In genomic region chr11:116033931-116034553, GRCh38 we compare ENCODE assay signal across 19 cellular contexts.
A peak's percentile ranks its signal among the peaks of the same experiment; 100 is the strongest.
DNase-seq lines count a peak whose midpoint lies in the region; FAIRE-seq and TF ChIP-seq lines count a peak whose summit lies in the region.
"Had no signal": no experiment of that assay in that cellular context is flagged by ENCODE, and none has a peak within 500 bp of the region (broad histone marks: within the 10 kb centered on the region; RNA-seq: fewer than 3 reads in every experiment).

No MANE protein-coding gene starts in this region.

- no peak overlapping the region for H3K4me3 ChIP-seq in HEK293 (ENCODE audit: low read depth, low read length)
- H3K4me3 ChIP-seq in WERI-Rb-1 (ENCODE audit: low read depth, low read length): no peak overlapping the region
- H3K4me3 ChIP-seq: dorsolateral prefrontal cortex, GM23248, heart left ventricle, right atrium auricular region, stomach had no signal

- POLR2A ChIA-PET in HEK293 (lab: Yijun Ruan, JAX): no interaction called here

- H3K27me3 ChIP-seq in WERI-Rb-1 (ENCODE audit: insufficient read depth, low read depth, severe bottlenecking): no peaks in the 10 kb centered on the region
- H3K27me3 ChIP-seq: neutrophil, right atrium auricular region had no signal

- H3K27ac ChIP-seq in HEK293 (ENCODE audit: extremely low read depth, low read depth, low read length) (no peak overlapping the region), WERI-Rb-1 (peak overlapping the region; percentile 77)
- H3K27ac ChIP-seq: dorsolateral prefrontal cortex, GM23248, heart left ventricle, neutrophil, right atrium auricular region, stomach had no signal

- H3K36me3 ChIP-seq in HEK293 (ENCODE audit: control insufficient read depth in 2 of 2, insufficient read depth in 1 of 2, low read length in 2 of 2) (no peaks in the 10 kb centered on the region), WERI-Rb-1 (no peaks in the 10 kb centered on the region)
- H3K36me3 ChIP-seq: heart left ventricle, neutrophil, right atrium auricular region, stomach had no signal

- DNase-seq in D721Med (ENCODE audit: insufficient read length, low spot score) (no peak), NCI-H2171 treated with DMSO at 0.1 percent for 48 hours (lab: John Stamatoyannopoulos, UW) (peak; percentile 56), WERI-Rb-1 (peak; percentile 47), activated T-cell treated with anti-CD3 and anti-CD28 coated beads for 4 hours (no peak), globus pallidus (ENCODE audit: low spot score) (no peak), OCI-M1 (lab: John Stamatoyannopoulos, UW) (no peak)
- no peak for DNase-seq in activated CD4-positive, alpha-beta T cell treated with anti-CD3 and anti-CD28 coated beads, Interleukin-2, amount 50 U/mL, for 4 hours
- DNase-seq: activated CD4-positive, alpha-beta T cell treated with anti-CD3 and anti-CD28 coated beads, Interleukin-2, amount 50 U/mL, for 1 hour; activated T-cell treated with anti-CD3 and anti-CD28 coated beads, Interleukin-2, amount 50 U/mL, for 72 hours; dorsolateral prefrontal cortex; GM23248; heart left ventricle; NCI-H2081; stomach had no signal

- TF ChIP-seq CTCF in D721Med (IDR thresholded peaks at IDR 0.05; ENCODE audit: insufficient read depth, missing control alignments) (no peak), HEK293 (tag by site-specific recombination; IDR thresholded peaks at IDR 0.05) (no peak), WERI-Rb-1 (IDR thresholded peaks at IDR 0.05; ENCODE audit: low read depth, low read length) (no peak)

- no peaks in the 10 kb centered on the region for H3K9me3 ChIP-seq in HEK293 (ENCODE audit: control insufficient read depth, insufficient read depth, low read depth, low read length)
- H3K9me3 ChIP-seq in WERI-Rb-1 (ENCODE audit: severe bottlenecking): no peaks in the 10 kb centered on the region
- H3K9me3 ChIP-seq: heart left ventricle, neutrophil, right atrium auricular region, stomach had no signal

- CTCF ChIA-PET in HEK293 (lab: Yijun Ruan, JAX): interaction anchor here (0.6 to 0.7 kb wide), 3 partner anchors 38 to 1275 kb away, joined by 3 read pairs; no protein-coding TSS in a partner anchor

- H3K4me1 ChIP-seq in HEK293 (ENCODE audit: control insufficient read depth, insufficient read depth, low read length): peaks cover 6% of the 10 kb centered on the region; the same call in 1 of the 2 replicates
- H3K4me1 ChIP-seq: right atrium auricular region, stomach had no signal

- FAIRE-seq in D721Med (lab: Jason Lieb, UNC): peak; percentile 6
- FAIRE-seq: bronchial epithelial cell, urothelium cell line had no signal

TF ChIP-seq in HEK293, 187 proteins besides CTCF, POLR2A, EP300 and RAD21:
- TF ChIP-seq EGR2 (tag by site-specific recombination; IDR thresholded peaks at IDR 0.05; ENCODE audit: low read depth) (peak; percentile 63), ZFHX2 (tag by site-specific recombination; conservative IDR thresholded peaks at IDR 0.05) (peak; percentile 60), ZNF24 (tag by site-specific recombination; IDR thresholded peaks at IDR 0.05) (no peak)
TF ChIP-seq in HEK293: peak in this region for 2.

Comparison
In these comparisons a context has a peak if more than half of its experiments do, and no peak if none do; other contexts are left out.
1. DNase-seq: peak in NCI-H2171 treated with DMSO at 0.1 percent for 48 hours (single experiment) and WERI-Rb-1 (single experiment); none in D721Med (single experiment), activated T-cell treated with anti-CD3 and anti-CD28 coated beads for 4 hours (single experiment), globus pallidus (single experiment), OCI-M1 (single experiment) and activated CD4-positive, alpha-beta T cell treated with anti-CD3 and anti-CD28 coated beads, Interleukin-2, amount 50 U/mL, for 4 hours (0 of 2).